ENCODE assay signal across 1 cellular context in the genomic region with DNA sequence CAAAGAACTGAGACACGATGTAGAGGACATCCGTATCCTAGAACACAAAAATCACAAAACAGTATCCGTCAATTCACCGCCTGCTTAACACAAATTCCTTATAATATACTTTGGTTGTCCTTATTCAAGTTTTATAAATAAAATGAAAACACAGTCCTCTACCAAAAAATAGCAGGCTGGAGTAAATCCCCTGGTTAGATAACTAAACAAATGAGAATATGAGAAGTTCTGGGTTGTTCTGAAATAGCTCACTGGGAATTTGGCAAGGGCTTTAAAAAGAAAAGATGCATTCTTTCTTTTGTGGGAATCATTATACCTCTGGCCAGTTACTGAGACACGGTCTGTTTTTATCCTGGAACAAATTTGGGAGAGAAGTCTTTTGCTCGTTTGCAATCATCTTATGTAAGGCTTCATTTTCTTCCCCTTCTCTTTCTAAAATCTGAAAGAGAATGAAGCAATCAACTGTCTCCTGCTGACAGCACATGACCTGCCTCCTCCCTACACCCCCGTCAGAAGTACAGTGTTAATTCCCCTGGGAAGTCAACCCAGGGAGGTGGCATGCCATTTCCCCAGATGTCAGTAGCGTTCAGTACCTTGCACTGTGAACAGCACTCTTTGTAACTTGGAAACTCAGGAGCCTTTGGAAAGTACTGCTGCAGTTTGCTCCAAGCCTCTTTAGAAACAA.
TF ChIP-seq lines count a peak whose summit lies in the region.

No MANE protein-coding gene starts in this region.

TF ChIP-seq in GM12878, 131 proteins besides CTCF, POLR2A, EP300 and RAD21 (continued from another document):
- peak; percentile 87 for TF ChIP-seq MEF2B (IDR thresholded peaks at IDR 0.05; ENCODE audit: partially characterized antibody, poor library complexity, severe bottlenecking)
- TF ChIP-seq, protein P1, sequence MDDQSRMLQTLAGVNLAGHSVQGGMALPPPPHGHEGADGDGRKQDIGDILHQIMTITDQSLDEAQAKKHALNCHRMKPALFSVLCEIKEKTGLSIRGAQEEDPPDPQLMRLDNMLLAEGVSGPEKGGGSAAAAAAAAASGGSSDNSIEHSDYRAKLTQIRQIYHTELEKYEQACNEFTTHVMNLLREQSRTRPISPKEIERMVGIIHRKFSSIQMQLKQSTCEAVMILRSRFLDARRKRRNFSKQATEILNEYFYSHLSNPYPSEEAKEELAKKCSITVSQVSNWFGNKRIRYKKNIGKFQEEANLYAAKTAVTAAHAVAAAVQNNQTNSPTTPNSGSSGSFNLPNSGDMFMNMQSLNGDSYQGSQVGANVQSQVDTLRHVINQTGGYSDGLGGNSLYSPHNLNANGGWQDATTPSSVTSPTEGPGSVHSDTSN (IDR thresholded peaks at IDR 0.05; ENCODE audit: insufficient replicate concordance, low read depth, low read length), result no peak
- TF ChIP-seq, protein P2, sequence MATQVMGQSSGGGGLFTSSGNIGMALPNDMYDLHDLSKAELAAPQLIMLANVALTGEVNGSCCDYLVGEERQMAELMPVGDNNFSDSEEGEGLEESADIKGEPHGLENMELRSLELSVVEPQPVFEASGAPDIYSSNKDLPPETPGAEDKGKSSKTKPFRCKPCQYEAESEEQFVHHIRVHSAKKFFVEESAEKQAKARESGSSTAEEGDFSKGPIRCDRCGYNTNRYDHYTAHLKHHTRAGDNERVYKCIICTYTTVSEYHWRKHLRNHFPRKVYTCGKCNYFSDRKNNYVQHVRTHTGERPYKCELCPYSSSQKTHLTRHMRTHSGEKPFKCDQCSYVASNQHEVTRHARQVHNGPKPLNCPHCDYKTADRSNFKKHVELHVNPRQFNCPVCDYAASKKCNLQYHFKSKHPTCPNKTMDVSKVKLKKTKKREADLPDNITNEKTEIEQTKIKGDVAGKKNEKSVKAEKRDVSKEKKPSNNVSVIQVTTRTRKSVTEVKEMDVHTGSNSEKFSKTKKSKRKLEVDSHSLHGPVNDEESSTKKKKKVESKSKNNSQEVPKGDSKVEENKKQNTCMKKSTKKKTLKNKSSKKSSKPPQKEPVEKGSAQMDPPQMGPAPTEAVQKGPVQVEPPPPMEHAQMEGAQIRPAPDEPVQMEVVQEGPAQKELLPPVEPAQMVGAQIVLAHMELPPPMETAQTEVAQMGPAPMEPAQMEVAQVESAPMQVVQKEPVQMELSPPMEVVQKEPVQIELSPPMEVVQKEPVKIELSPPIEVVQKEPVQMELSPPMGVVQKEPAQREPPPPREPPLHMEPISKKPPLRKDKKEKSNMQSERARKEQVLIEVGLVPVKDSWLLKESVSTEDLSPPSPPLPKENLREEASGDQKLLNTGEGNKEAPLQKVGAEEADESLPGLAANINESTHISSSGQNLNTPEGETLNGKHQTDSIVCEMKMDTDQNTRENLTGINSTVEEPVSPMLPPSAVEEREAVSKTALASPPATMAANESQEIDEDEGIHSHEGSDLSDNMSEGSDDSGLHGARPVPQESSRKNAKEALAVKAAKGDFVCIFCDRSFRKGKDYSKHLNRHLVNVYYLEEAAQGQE (IDR thresholded peaks at IDR 0.05; ENCODE audit: low read depth, low read length), result peak; percentile 56; the same call in 1 of the 2 replicates
TF ChIP-seq in GM12878: peak in this region for 5.
